21 cellular contexts compared by ENCODE assay signal in the genomic region with DNA sequence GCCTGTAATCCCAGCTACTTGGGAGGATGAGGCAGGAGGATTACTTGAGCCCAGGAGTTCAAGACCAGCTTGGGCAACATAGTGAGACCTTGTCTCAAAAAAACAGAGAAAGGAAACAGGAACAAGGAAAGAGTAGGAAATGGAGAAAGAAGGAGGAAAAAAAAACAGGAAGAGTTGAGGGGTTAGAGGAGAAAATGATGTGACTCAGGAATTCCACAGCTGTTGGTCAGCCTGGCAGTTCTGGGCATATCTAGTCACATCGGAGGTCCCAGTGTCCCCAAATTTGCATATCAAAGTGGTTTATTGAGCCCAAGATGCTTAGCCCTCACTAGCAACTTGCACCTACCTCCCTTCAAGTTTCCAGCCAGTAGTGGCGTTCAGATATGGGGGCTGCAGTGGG. TPM values are rescaled to one million over a fixed set of nuclear protein-coding genes. Genes with fewer than 3 reads are reported as not detected.
DNase-seq lines count a peak whose midpoint lies in the region; ATAC-seq, FAIRE-seq and TF ChIP-seq lines count a peak whose summit lies in the region.
"Had no signal": no experiment of that assay in that cellular context is flagged by ENCODE, and none has a peak within 500 bp of the region (broad histone marks: within the 10 kb centered on the region; RNA-seq: fewer than 3 reads in every experiment).

No MANE protein-coding gene starts in this region.

- BruUV-seq in endothelial cell of umbilical vein (replicated peaks; lab: Mats Ljungman, UMichigan): no TSS peak

- H3K9me3 ChIP-seq in endothelial cell of umbilical vein (replicated peaks; ENCODE audit: control insufficient read depth, insufficient read depth, low read length): no peaks in the 10 kb centered on the region
- H3K9me3 ChIP-seq: MG63, neutrophil, spleen had no signal

- no peaks in the 10 kb centered on the region for H3K9me3 Mint-ChIP-seq in activated CD8-positive, alpha-beta T cell treated with anti-CD3 and anti-CD28 coated beads for 36 hours
- no peaks in the 10 kb centered on the region for H3K9me3 Mint-ChIP-seq in activated CD8-positive, alpha-beta T cell treated with anti-CD3 and anti-CD28 coated beads, Interleukin-2, amount 10 ng/mL, durations not matched to agents 7 days and 5 days (ENCODE audit: insufficient read depth)
- no peaks in the 10 kb centered on the region for H3K9me3 Mint-ChIP-seq in stimulated activated effector memory CD8-positive, alpha-beta T cell treated with anti-CD3 and anti-CD28 coated beads, Interleukin-12 subunit alpha, Interleukin-12 subunit beta, amount 100 ng/mL, for 72 hours
- H3K9me3 Mint-ChIP-seq: activated T-helper 1 cell treated with anti-CD3 and anti-CD28 coated beads, Interleukin-12 subunit alpha, Interleukin-12 subunit beta, Interleukin-2, Interleukin-4 antibody, amounts not matched to agents 30 ng/mL and 10 ng/mL and 1 ng/mL, durations not matched to agents 14 hours and 24 hours and 36 hours; immature natural killer cell; T-helper 2 cell treated with Interferon-gamma antibody and Interleukin-4, amounts not matched to agents 5 μg/mL and 100 μg/mL, for 36 hours; type B pancreatic cell had no signal

- H3K4me1 ChIP-seq in endothelial cell of umbilical vein (ENCODE audit: control insufficient read depth, extremely low read depth, insufficient read depth, low read length): peaks cover 21% of the 10 kb centered on the region

- DNase-seq in activated CD8-positive, alpha-beta T cell treated with anti-CD3 and anti-CD28 coated beads for 36 hours: no peak
- no peak for DNase-seq in activated CD8-positive, alpha-beta T cell treated with anti-CD3 and anti-CD28 coated beads, Interleukin-2, amount 10 ng/mL, durations not matched to agents 7 days and 5 days
- DNase-seq in M059J (ENCODE audit: low read depth) (peak; percentile 75), endothelial cell of umbilical vein (ENCODE audit: low read depth, low spot score) (no peak), NCI-H1417 treated with DMSO at 0.1 percent for 48 hours (lab: John Stamatoyannopoulos, UW) (no peak)
- DNase-seq in stimulated activated effector memory CD8-positive, alpha-beta T cell treated with anti-CD3 and anti-CD28 coated beads, Interleukin-12 subunit alpha, Interleukin-12 subunit beta, amount 100 ng/mL, for 72 hours (ENCODE audit: low spot score in 2 of 2): no peak
- DNase-seq: immature natural killer cell; MG63; NCI-H1694; NCI-H748 treated with DMSO at 0.1 percent for 48 hours; spleen; stimulated activated CD4-positive, alpha-beta T cell treated with anti-CD3 and anti-CD28 coated beads, Interleukin-4, amount 100 ng/mL, for 24 hours had no signal

- intact Hi-C loops in activated CD8-positive, alpha-beta T cell treated with anti-CD3 and anti-CD28 coated beads for 36 hours (cut with micrococcal nuclease): no loop called here
- intact Hi-C loops in endothelial cell of umbilical vein (cut with micrococcal nuclease): no loop called here

- no peaks in the 10 kb centered on the region for H3K27me3 Mint-ChIP-seq in activated CD8-positive, alpha-beta T cell treated with anti-CD3 and anti-CD28 coated beads for 36 hours
- H3K27me3 Mint-ChIP-seq in activated CD8-positive, alpha-beta T cell treated with anti-CD3 and anti-CD28 coated beads, Interleukin-2, amount 10 ng/mL, durations not matched to agents 7 days and 5 days (ENCODE audit: low read depth): no peaks in the 10 kb centered on the region
- H3K27me3 Mint-ChIP-seq: type B pancreatic cell had no signal

- H3K27me3 ChIP-seq in endothelial cell of umbilical vein (ENCODE audit: control insufficient read depth in 2 of 2, insufficient read depth in 2 of 2, low read length in 2 of 2): no peaks in the 10 kb centered on the region
- H3K27me3 ChIP-seq: MG63, neutrophil, spleen had no signal

- POLR2A ChIA-PET in activated CD8-positive, alpha-beta T cell treated with anti-CD3 and anti-CD28 coated beads for 36 hours (lab: Charles Lee): no interaction called here
- POLR2A ChIA-PET in activated CD8-positive, alpha-beta T cell treated with anti-CD3 and anti-CD28 coated beads, Interleukin-2, amount 10 ng/mL, durations not matched to agents 7 days and 5 days (lab: Charles Lee): interaction anchor here (3.5 kb wide), 1 partner anchor 36 kb away, joined by 31 read pairs; the partner anchor contains the start of gene MAPKBP1
- POLR2A ChIA-PET in endothelial cell of umbilical vein (lab: Charles Lee): interaction anchor here (2.1 kb wide), 1 partner anchor 31 kb away, joined by 10 read pairs; no protein-coding TSS in a partner anchor

- H3K4me1 Mint-ChIP-seq in activated CD8-positive, alpha-beta T cell treated with anti-CD3 and anti-CD28 coated beads for 36 hours (ENCODE audit: low read depth): peaks cover 25% of the 10 kb centered on the region
- H3K4me1 Mint-ChIP-seq in activated CD8-positive, alpha-beta T cell treated with anti-CD3 and anti-CD28 coated beads, Interleukin-2, amount 10 ng/mL, durations not matched to agents 7 days and 5 days (ENCODE audit: low read depth): peaks cover 51% of the 10 kb centered on the region
- peaks cover 30% of the 10 kb centered on the region for H3K4me1 Mint-ChIP-seq in stimulated activated effector memory CD8-positive, alpha-beta T cell treated with anti-CD3 and anti-CD28 coated beads, Interleukin-12 subunit alpha, Interleukin-12 subunit beta, amount 100 ng/mL, for 72 hours

- no peak overlapping the region for H3K4me2 ChIP-seq in endothelial cell of umbilical vein (ENCODE audit: insufficient read depth, low read length)

- H3K27ac ChIP-seq in endothelial cell of umbilical vein (ENCODE audit: insufficient read depth, low read depth, low read length): no peak overlapping the region
- H3K27ac ChIP-seq: neutrophil, spleen had no signal

- TF ChIP-seq POLR2A in endothelial cell of umbilical vein (IDR thresholded peaks at IDR 0.05; ENCODE audit: low read depth, low read length): no peak

- H3K4me3 ChIP-seq in endothelial cell of umbilical vein (replicated peaks in 1 of 3; ENCODE audit: insufficient read depth in 1 of 3, low read depth in 1 of 3, low read length in 3 of 3): no peak overlapping the region
- H3K4me3 ChIP-seq: MG63, spleen had no signal

- no peak for ATAC-seq in activated CD8-positive, alpha-beta T cell treated with anti-CD3 and anti-CD28 coated beads for 36 hours
- no peak for ATAC-seq in activated CD8-positive, alpha-beta T cell treated with anti-CD3 and anti-CD28 coated beads, Interleukin-2, amount 10 ng/mL, durations not matched to agents 7 days and 5 days
- no peak for ATAC-seq in stimulated activated effector memory CD8-positive, alpha-beta T cell treated with anti-CD3 and anti-CD28 coated beads, Interleukin-12 subunit alpha, Interleukin-12 subunit beta, amount 100 ng/mL, for 72 hours
- ATAC-seq in GM19395 (IDR thresholded peaks at IDR 0.05; ENCODE audit: unreplicated experiment) (no peak), HG03354 (IDR thresholded peaks at IDR 0.05; ENCODE audit: poor library complexity, severe bottlenecking, unreplicated experiment) (no peak)

- dilution Hi-C loops in endothelial cell of umbilical vein (cut with MboI; ENCODE audit: extremely low pct_ligation_motif_present, low sequenced_read_pairs): no loop called here

- H3K27ac Mint-ChIP-seq in activated CD8-positive, alpha-beta T cell treated with anti-CD3 and anti-CD28 coated beads for 36 hours: peak overlapping the region; percentile 11
- no peak overlapping the region for H3K27ac Mint-ChIP-seq in activated CD8-positive, alpha-beta T cell treated with anti-CD3 and anti-CD28 coated beads, Interleukin-2, amount 10 ng/mL, durations not matched to agents 7 days and 5 days
- peak overlapping the region; percentile 76 for H3K27ac Mint-ChIP-seq in stimulated activated effector memory CD8-positive, alpha-beta T cell treated with anti-CD3 and anti-CD28 coated beads, Interleukin-12 subunit alpha, Interleukin-12 subunit beta, amount 100 ng/mL, for 72 hours
- H3K27ac Mint-ChIP-seq: activated T-helper 1 cell treated with anti-CD3 and anti-CD28 coated beads, Interleukin-12 subunit alpha, Interleukin-12 subunit beta, Interleukin-2, Interleukin-4 antibody, amounts not matched to agents 30 ng/mL and 10 ng/mL and 1 ng/mL, durations not matched to agents 14 hours and 24 hours and 36 hours; T-helper 2 cell treated with Interferon-gamma antibody and Interleukin-4, amounts not matched to agents 5 μg/mL and 100 μg/mL, for 36 hours; type B pancreatic cell had no signal

- TF ChIP-seq CTCF in activated CD8-positive, alpha-beta T cell treated with anti-CD3 and anti-CD28 coated beads for 36 hours (IDR thresholded peaks at IDR 0.05): no peak
- no peak for TF ChIP-seq CTCF in endothelial cell of umbilical vein (IDR thresholded peaks at IDR 0.05; ENCODE audit: extremely low read depth in 1 of 2, insufficient read depth in 1 of 2, low read depth in 1 of 2, low read length in 2 of 2)

- FAIRE-seq in endothelial cell of umbilical vein (lab: Jason Lieb, UNC): peak; percentile 73
- FAIRE-seq: A204.1, endometrium, G401.6 had no signal

- no peak overlapping the region for H2AFZ ChIP-seq in endothelial cell of umbilical vein (ENCODE audit: low read depth, low read length)

- CTCF ChIA-PET in activated CD8-positive, alpha-beta T cell treated with anti-CD3 and anti-CD28 coated beads for 36 hours (lab: Charles Lee): interaction anchor here (0.7 to 15.8 kb wide), 4 partner anchors 33 to 343 kb away, joined by 3 to 337 read pairs (median 7); partner anchors contain the start of gene MAPKBP1
- CTCF ChIA-PET in activated CD8-positive, alpha-beta T cell treated with anti-CD3 and anti-CD28 coated beads, Interleukin-2, amount 10 ng/mL, durations not matched to agents 7 days and 5 days (lab: Charles Lee): interaction anchor here (3.5 to 8.1 kb wide), 2 partner anchors 8 to 34 kb away, joined by 32 to 333 read pairs; partner anchors contain the start of gene MAPKBP1
- CTCF ChIA-PET in endothelial cell of umbilical vein (lab: Charles Lee): interaction anchor here (0.6 to 15.9 kb wide), 8 partner anchors 9 to 345 kb away, joined by 3 to 754 read pairs (median 4); partner anchors contain the start of gene MAPKBP1

- H3K9ac ChIP-seq in endothelial cell of umbilical vein (replicated peaks; ENCODE audit: extremely low read depth, insufficient read depth, low read length): no peak overlapping the region

- peaks cover 0 to 14% of the 10 kb centered on the region in 2 experiments for H3K36me3 ChIP-seq in endothelial cell of umbilical vein (ENCODE audit: control insufficient read depth in 2 of 2, extremely low read depth in 1 of 2, insufficient read depth in 2 of 2, low read length in 2 of 2)
- H3K36me3 ChIP-seq: MG63 had no signal

- no peaks in the 10 kb centered on the region for H3K9me1 ChIP-seq in endothelial cell of umbilical vein (replicated peaks; ENCODE audit: control insufficient read depth, extremely low read depth, insufficient read depth, low read length)

- H4K20me1 ChIP-seq in endothelial cell of umbilical vein (replicated peaks; ENCODE audit: control insufficient read depth, extremely low read depth, insufficient read depth, low read length): no peaks in the 10 kb centered on the region

- peaks cover 13% of the 10 kb centered on the region for H3K79me2 ChIP-seq in endothelial cell of umbilical vein (ENCODE audit: control insufficient read depth, insufficient read depth, low read length)

- no peak overlapping the region for H3K4me3 Mint-ChIP-seq in activated CD8-positive, alpha-beta T cell treated with anti-CD3 and anti-CD28 coated beads for 36 hours
- no peak overlapping the region for H3K4me3 Mint-ChIP-seq in activated CD8-positive, alpha-beta T cell treated with anti-CD3 and anti-CD28 coated beads, Interleukin-2, amount 10 ng/mL, durations not matched to agents 7 days and 5 days
- H3K4me3 Mint-ChIP-seq in stimulated activated effector memory CD8-positive, alpha-beta T cell treated with anti-CD3 and anti-CD28 coated beads, Interleukin-12 subunit alpha, Interleukin-12 subunit beta, amount 100 ng/mL, for 72 hours: no peak overlapping the region
- H3K4me3 Mint-ChIP-seq: activated T-helper 1 cell treated with anti-CD3 and anti-CD28 coated beads, Interleukin-12 subunit alpha, Interleukin-12 subunit beta, Interleukin-2, Interleukin-4 antibody, amounts not matched to agents 30 ng/mL and 10 ng/mL and 1 ng/mL, durations not matched to agents 14 hours and 24 hours and 36 hours; immature natural killer cell; T-helper 2 cell treated with Interferon-gamma antibody and Interleukin-4, amounts not matched to agents 5 μg/mL and 100 μg/mL, for 36 hours; type B pancreatic cell had no signal

- peaks cover 4% of the 10 kb centered on the region for H3K36me3 Mint-ChIP-seq in activated CD8-positive, alpha-beta T cell treated with anti-CD3 and anti-CD28 coated beads for 36 hours (ENCODE audit: low read depth)
- peaks cover 2% of the 10 kb centered on the region for H3K36me3 Mint-ChIP-seq in activated CD8-positive, alpha-beta T cell treated with anti-CD3 and anti-CD28 coated beads, Interleukin-2, amount 10 ng/mL, durations not matched to agents 7 days and 5 days (ENCODE audit: low read depth)
- no peaks in the 10 kb centered on the region for H3K36me3 Mint-ChIP-seq in stimulated activated effector memory CD8-positive, alpha-beta T cell treated with anti-CD3 and anti-CD28 coated beads, Interleukin-12 subunit alpha, Interleukin-12 subunit beta, amount 100 ng/mL, for 72 hours

RNA-seq across cellular contexts. Expression of gene JMJD7, which starts 18.8 kb away (rescaled TPM):
- total RNA-seq in activated CD8-positive, alpha-beta T cell treated with anti-CD3 and anti-CD28 coated beads for 36 hours: 10 to 100 TPM in 1 of 2 experiments, 1 to 10 TPM in 1; 8.2 to 13.2 TPM
- total RNA-seq in activated CD8-positive, alpha-beta T cell treated with anti-CD3 and anti-CD28 coated beads, Interleukin-2, amount 10 ng/mL, durations not matched to agents 7 days and 5 days: 10 to 100 TPM; 19.5 to 22.8 TPM
- 7.9 and 11.4 TPM in 2 replicates for total RNA-seq in M059J (2014; rRNA removed; shearing (Covaris generic))
- 11.4 and 15.0 TPM in 2 replicates for total RNA-seq in endothelial cell of umbilical vein
- polyA plus RNA-seq in endothelial cell of umbilical vein: 7.3 and 7.8 TPM in 2 replicates
- 4.2 and 5.8 TPM in 2 replicates for polyA plus RNA-seq in endothelial cell of umbilical vein (2011; cell fraction: cytosol; rRNA removed)
- polyA plus RNA-seq in endothelial cell of umbilical vein (2011; cell fraction: nucleus; rRNA removed): 6.5 and 9.4 TPM in 2 replicates
- polyA plus RNA-seq in endothelial cell of umbilical vein (2012): 2.4 and 3.3 TPM in 2 replicates
- polyA minus RNA-seq in endothelial cell of umbilical vein: 1.8 and 3.4 TPM in 2 replicates
- 2.8 TPM for polyA minus RNA-seq in endothelial cell of umbilical vein (2011; cell fraction: cytosol; rRNA and poly(A)+ RNA removed)
- 1.5 TPM in 1 of 2 replicates, not detected in the other for polyA minus RNA-seq in endothelial cell of umbilical vein (2011; cell fraction: nucleus; rRNA and poly(A)+ RNA removed)

RNA-seq across cellular contexts. Expression of gene PLA2G4B, which starts 29.5 kb away (rescaled TPM):
- 1 to 10 TPM; 4.2 to 4.8 TPM for total RNA-seq in activated CD8-positive, alpha-beta T cell treated with anti-CD3 and anti-CD28 coated beads for 36 hours
- total RNA-seq in activated CD8-positive, alpha-beta T cell treated with anti-CD3 and anti-CD28 coated beads, Interleukin-2, amount 10 ng/mL, durations not matched to agents 7 days and 5 days: 10 to 100 TPM in 1 of 2 experiments, 1 to 10 TPM in 1; 8.9 to 13.1 TPM
- 0.84 TPM in 1 of 2 replicates, not detected in the other for total RNA-seq in M059J (2014; rRNA removed; shearing (Covaris generic))
- 4.0 and 5.6 TPM in 2 replicates for total RNA-seq in endothelial cell of umbilical vein
- 3.7 and 7.9 TPM in 2 replicates for polyA plus RNA-seq in endothelial cell of umbilical vein
- polyA plus RNA-seq in endothelial cell of umbilical vein (2011; cell fraction: cytosol; rRNA removed): 1.7 and 2.5 TPM in 2 replicates
- 14.1 and 20.3 TPM in 2 replicates for polyA plus RNA-seq in endothelial cell of umbilical vein (2011; cell fraction: nucleus; rRNA removed)
- polyA plus RNA-seq in endothelial cell of umbilical vein (2012): 1.2 and 2.1 TPM in 2 replicates
- 1.4 and 2.0 TPM in 2 replicates for polyA minus RNA-seq in endothelial cell of umbilical vein
- polyA minus RNA-seq in endothelial cell of umbilical vein (2011; cell fraction: cytosol; rRNA and poly(A)+ RNA removed): not detected
- 3.5 and 4.1 TPM in 2 replicates for polyA minus RNA-seq in endothelial cell of umbilical vein (2011; cell fraction: nucleus; rRNA and poly(A)+ RNA removed)

RNA-seq across cellular contexts. Expression of gene MAPKBP1, which starts 34.8 kb away (rescaled TPM):
- total RNA-seq in activated CD8-positive, alpha-beta T cell treated with anti-CD3 and anti-CD28 coated beads for 36 hours: 10 to 100 TPM; 16.6 to 17.2 TPM
- total RNA-seq in activated CD8-positive, alpha-beta T cell treated with anti-CD3 and anti-CD28 coated beads, Interleukin-2, amount 10 ng/mL, durations not matched to agents 7 days and 5 days: 10 to 100 TPM; 30.4 to 30.9 TPM
- 8.4 and 11.8 TPM in 2 replicates for total RNA-seq in M059J (2014; rRNA removed; shearing (Covaris generic))
- total RNA-seq in endothelial cell of umbilical vein: 49.1 and 55.8 TPM in 2 replicates
- 12.3 and 12.7 TPM in 2 replicates for polyA plus RNA-seq in endothelial cell of umbilical vein
- polyA plus RNA-seq in endothelial cell of umbilical vein (2011; cell fraction: cytosol; rRNA removed): 8.6 and 9.3 TPM in 2 replicates
- polyA plus RNA-seq in endothelial cell of umbilical vein (2011; cell fraction: nucleus; rRNA removed): 70.8 and 89.9 TPM in 2 replicates
- polyA plus RNA-seq in endothelial cell of umbilical vein (2012): 15.7 and 23.1 TPM in 2 replicates
- polyA minus RNA-seq in endothelial cell of umbilical vein: 41.6 and 59.5 TPM in 2 replicates
- 3.5 TPM for polyA minus RNA-seq in endothelial cell of umbilical vein (2011; cell fraction: cytosol; rRNA and poly(A)+ RNA removed)
- 69.2 and 84.3 TPM in 2 replicates for polyA minus RNA-seq in endothelial cell of umbilical vein (2011; cell fraction: nucleus; rRNA and poly(A)+ RNA removed)
